In genomic region chr17:33273743-33274410, GRCh38 we compare ENCODE assay signal across 1 cellular context.
TF ChIP-seq lines count a peak whose summit lies in the region.

No MANE protein-coding gene starts in this region.

TF ChIP-seq in HepG2, 621 proteins besides CTCF, POLR2A, EP300 and RAD21:
- TF ChIP-seq MAFK (conservative IDR thresholded peaks at IDR 0.05 in 1 of 2, IDR thresholded peaks at IDR 0.05 in 1 of 2; ENCODE audit: low read length in 2 of 2), result peak; percentile 61 to 76; a peak in 3 of 4 replicates
- TF ChIP-seq MIER2 (CRISPR knock-in tag; IDR thresholded peaks at IDR 0.05), result no peak
- peak; percentile 65 for TF ChIP-seq MAFF (IDR thresholded peaks at IDR 0.05; ENCODE audit: low read depth, low read length)
TF ChIP-seq in HepG2: peak in this region for 2.
